ENCODE assay signal across 9 cellular contexts in the genomic region with DNA sequence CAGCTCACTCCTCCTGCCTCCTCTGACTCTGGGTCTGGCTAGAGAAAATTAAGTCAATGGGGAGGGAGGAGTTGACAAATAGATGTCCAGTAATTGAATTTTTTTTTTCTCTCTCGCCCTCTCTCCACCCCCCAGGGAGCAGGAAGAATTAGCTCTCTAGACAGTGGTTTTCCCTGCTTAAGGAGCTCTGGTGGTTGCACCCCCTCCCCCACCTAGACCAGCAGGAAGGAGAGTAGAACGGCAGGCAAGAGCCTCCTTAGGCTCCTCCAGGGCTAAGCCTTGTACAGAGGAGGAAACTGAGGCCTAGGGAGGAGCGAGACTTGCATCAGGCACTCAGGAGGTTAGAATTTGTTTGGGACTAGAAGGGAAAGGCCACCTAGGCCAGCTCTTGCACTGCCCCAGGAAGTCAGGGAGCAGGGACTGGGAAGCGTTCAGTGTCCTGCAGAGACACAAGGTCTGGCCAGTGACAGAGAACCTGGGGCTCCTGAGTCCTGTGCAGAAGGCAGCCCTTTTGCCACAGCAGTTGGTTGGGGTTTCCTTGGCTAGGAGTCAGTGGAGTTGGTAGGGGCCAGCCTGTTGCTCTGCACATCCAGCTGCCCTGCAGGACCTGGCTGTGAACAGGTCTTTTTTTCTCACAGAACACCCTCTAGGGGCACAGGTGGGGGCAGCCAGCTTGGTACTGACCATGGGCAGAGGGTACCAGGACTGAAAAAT. TPM values are rescaled to one million over a fixed set of nuclear protein-coding genes. Genes with fewer than 3 reads are reported as not detected.
A peak's percentile ranks its signal among the peaks of the same experiment; 100 is the strongest.
DNase-seq lines count a peak whose midpoint lies in the region; ATAC-seq and TF ChIP-seq lines count a peak whose summit lies in the region.
"Had no signal": no experiment of that assay in that cellular context is flagged by ENCODE, and none has a peak within 500 bp of the region (broad histone marks: within the 10 kb centered on the region; RNA-seq: fewer than 3 reads in every experiment).

No MANE protein-coding gene starts in this region.

- H3K27ac ChIP-seq in testis = no peak overlapping the region

- no peak for DNase-seq in activated CD4-positive, alpha-beta T cell treated with anti-CD3 and anti-CD28 coated beads, Interleukin-2, amount 10 ng/mL, durations not matched to agents 24 days and 14 days
- DNase-seq in activated CD4-positive, alpha-beta T cell treated with anti-CD3 and anti-CD28 coated beads, Interleukin-2, amount 50 U/mL, for 48 hours = no peak
- DNase-seq in T-helper 17 cell = no peak
- peak; percentile 46 for DNase-seq in glomerular visceral epithelial cell (ENCODE audit: extremely low spot score)
- no peak for DNase-seq in testis
- DNase-seq in stimulated activated CD4-positive, alpha-beta T cell treated with anti-CD3 and anti-CD28 coated beads, Interleukin-4, amount 100 ng/mL, for 1 hour = no peak
- DNase-seq in hippocampal formation (lab: John Stamatoyannopoulos, UW) = no peak
- DNase-seq: NCI-H2029 had no signal

- no peaks in the 10 kb centered on the region for H3K36me3 Mint-ChIP-seq in activated CD4-positive, alpha-beta T cell treated with anti-CD3 and anti-CD28 coated beads, Interleukin-2, amount 10 ng/mL, durations not matched to agents 24 days and 14 days (ENCODE audit: low read depth)
- peaks cover 16% of the 10 kb centered on the region for H3K36me3 Mint-ChIP-seq in T-helper 17 cell (ENCODE audit: low read depth)

- H3K4me3 ChIP-seq in skeletal muscle satellite cell (ENCODE audit: low read length) (peak overlapping the region; percentile 62), testis (no peak overlapping the region)

- TF ChIP-seq CTCF in testis (IDR thresholded peaks at IDR 0.05) = no peak

- H3K9ac ChIP-seq in skeletal muscle satellite cell (ENCODE audit: low read depth, low read length) = no peak overlapping the region

- peak overlapping the region; percentile 70 for H3K4me3 Mint-ChIP-seq in activated CD4-positive, alpha-beta T cell treated with anti-CD3 and anti-CD28 coated beads, Interleukin-2, amount 10 ng/mL, durations not matched to agents 24 days and 14 days
- H3K4me3 Mint-ChIP-seq in T-helper 17 cell = peak overlapping the region; percentile 81

- H3K4me1 ChIP-seq in skeletal muscle satellite cell (ENCODE audit: control insufficient read depth, insufficient read depth, low read length) (peaks cover 4% of the 10 kb centered on the region), testis (no peaks in the 10 kb centered on the region)

- WGBS in testis, 2 donors = 64 to 81% methylated on average over 4 of the region's 4 CpGs

- H3K4me1 Mint-ChIP-seq in activated CD4-positive, alpha-beta T cell treated with anti-CD3 and anti-CD28 coated beads, Interleukin-2, amount 10 ng/mL, durations not matched to agents 24 days and 14 days = peaks cover 8% of the 10 kb centered on the region
- peaks cover 2% of the 10 kb centered on the region for H3K4me1 Mint-ChIP-seq in T-helper 17 cell

- H3K36me3 ChIP-seq in skeletal muscle satellite cell (ENCODE audit: insufficient read depth, low read length) = no peaks in the 10 kb centered on the region
- no peaks in the 10 kb centered on the region for H3K36me3 ChIP-seq in testis (ENCODE audit: low read depth, missing control alignments)

- peaks cover 61% of the 10 kb centered on the region for H3K27me3 ChIP-seq in skeletal muscle satellite cell (ENCODE audit: control insufficient read depth, insufficient read depth, low read length)
- H3K27me3 ChIP-seq in testis = no peaks in the 10 kb centered on the region

- H3K4me2 ChIP-seq in skeletal muscle satellite cell (ENCODE audit: low read length) = peak overlapping the region; percentile 85

- no peak overlapping the region for H3K27ac Mint-ChIP-seq in activated CD4-positive, alpha-beta T cell treated with anti-CD3 and anti-CD28 coated beads, Interleukin-2, amount 10 ng/mL, durations not matched to agents 24 days and 14 days
- H3K27ac Mint-ChIP-seq in T-helper 17 cell = no peak overlapping the region

- no peak for TF ChIP-seq POLR2A in testis (IDR thresholded peaks at IDR 0.05)

- intact Hi-C loops in activated CD4-positive, alpha-beta T cell treated with anti-CD3 and anti-CD28 coated beads, Interleukin-2, amount 10 ng/mL, durations not matched to agents 24 days and 14 days (cut with micrococcal nuclease) = loop anchor here (2.0 to 5.0 kb wide), 3 partner anchors 44 to 366 kb away; no protein-coding TSS in a partner anchor
- intact Hi-C loops in testis (cut with DNase I; ENCODE audit: low total_unique reads) = no loop called here

- peaks cover 59% of the 10 kb centered on the region for H3K27me3 Mint-ChIP-seq in activated CD4-positive, alpha-beta T cell treated with anti-CD3 and anti-CD28 coated beads, Interleukin-2, amount 10 ng/mL, durations not matched to agents 24 days and 14 days
- H3K27me3 Mint-ChIP-seq in T-helper 17 cell = peaks cover 75% of the 10 kb centered on the region

- no peaks in the 10 kb centered on the region for H3K9me3 Mint-ChIP-seq in activated CD4-positive, alpha-beta T cell treated with anti-CD3 and anti-CD28 coated beads, Interleukin-2, amount 10 ng/mL, durations not matched to agents 24 days and 14 days

- no peak for ATAC-seq in T-helper 17 cell

- no peaks in the 10 kb centered on the region for H3K9me3 ChIP-seq in T-helper 17 cell (ENCODE audit: control insufficient read depth, low read length, poor library complexity, severe bottlenecking)
- H3K9me3 ChIP-seq in skeletal muscle satellite cell (replicated peaks; ENCODE audit: low read length) = no peaks in the 10 kb centered on the region
- no peaks in the 10 kb centered on the region for H3K9me3 ChIP-seq in testis

RNA-seq across cellular contexts. Expression of a gene that starts 49.5 kb away (rescaled TPM):
- total RNA-seq in activated CD4-positive, alpha-beta T cell treated with anti-CD3 and anti-CD28 coated beads, Interleukin-2, amount 10 ng/mL, durations not matched to agents 24 days and 14 days = 1.3 and 1.6 TPM in 2 replicates
- under 1 TPM; 0.67 to 0.78 TPM for total RNA-seq in T-helper 17 cell
- total RNA-seq in skeletal muscle satellite cell (2012; rRNA removed) = 1.0 and 3.5 TPM in 2 replicates
- total RNA-seq in testis = 10 to 100 TPM; 19.1 to 33.8 TPM
- 4.9 TPM for polyA plus RNA-seq in testis (ENCODE audit: insufficient read depth, low read depth, low replicate concordance)
